8 cellular contexts compared by ENCODE assay signal in genomic region chr15:98311566-98312188, GRCh38.
DNase-seq lines count a peak whose midpoint lies in the region; ATAC-seq, FAIRE-seq and TF ChIP-seq lines count a peak whose summit lies in the region.

No MANE protein-coding gene starts in this region.

- TF ChIP-seq CTCF in GM12864 (IDR thresholded peaks at IDR 0.05; ENCODE audit: low read depth, low read length, missing control alignments): peak; percentile 74

- H3K4me3 ChIP-seq in GM12864 (ENCODE audit: low read depth, low read length): no peak overlapping the region

- ATAC-seq in HG02763 (IDR thresholded peaks at IDR 0.05; ENCODE audit: unreplicated experiment): peak; percentile 67

- DNase-seq in GM12864 (ENCODE audit: low read depth) (peak; percentile 24), NCI-H187 treated with DMSO at 0.1 percent for 48 hours (lab: John Stamatoyannopoulos, UW) (peak; percentile 4), brain pericyte (ENCODE audit: low read depth, low spot score) (peak; percentile 20), islet precursor cell (peak; percentile 83), mesenteric fat pad (ENCODE audit: low spot score) (no peak)
- peak; percentile 20 to 55 for DNase-seq in stimulated activated CD4-positive, alpha-beta T cell treated with anti-CD3 and anti-CD28 coated beads, Interleukin-1b, Interleukin-23, amount 100 ng/mL, for 1 hour (ENCODE audit: low read depth in 2 of 2)

- peak; percentile 73 for FAIRE-seq in TTC549 (lab: Jason Lieb, UNC)
